In the genomic region with DNA sequence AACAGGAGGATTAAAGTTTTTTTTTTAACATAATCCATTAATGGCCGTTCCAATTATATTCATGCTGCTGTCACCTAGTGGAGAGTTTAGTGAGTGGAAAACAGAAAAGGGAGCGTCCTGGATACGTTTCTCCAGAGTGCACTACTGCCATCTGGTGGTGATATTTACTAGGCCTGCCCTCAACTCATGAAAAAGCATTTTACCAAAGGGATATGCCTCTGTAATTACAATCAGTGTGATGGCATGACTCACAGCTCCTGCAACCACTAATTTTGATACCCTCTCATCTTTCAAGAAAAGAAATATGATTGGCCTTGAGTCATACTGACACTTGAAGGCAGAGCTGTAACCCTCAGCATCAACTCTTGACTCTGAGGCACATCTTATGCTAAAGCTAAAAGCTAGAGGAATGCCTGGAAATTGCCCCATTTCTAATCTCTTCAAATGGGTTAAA, we compare ENCODE assay signal across 8 cellular contexts. TPM values are rescaled to one million over a fixed set of nuclear protein-coding genes. Genes with fewer than 3 reads are reported as not detected.
DNase-seq lines count a peak whose midpoint lies in the region; TF ChIP-seq lines count a peak whose summit lies in the region.

No MANE protein-coding gene starts in this region.

- H3K9me3 ChIP-seq in GM23248 (ENCODE audit: low read depth), result no peaks in the 10 kb centered on the region
- H3K9me3 ChIP-seq in OCI-LY7 (ENCODE audit: low read length), result no peaks in the 10 kb centered on the region
- H3K9me3 ChIP-seq in neural progenitor cell (ENCODE audit: low read depth), result no peaks in the 10 kb centered on the region
- no peaks in the 10 kb centered on the region for H3K9me3 ChIP-seq in tibial nerve

- intact Hi-C loops in OCI-LY7 (cut with micrococcal nuclease; ENCODE audit: unreplicated experiment), result loop anchor here (5.0 to 10.0 kb wide), 3 partner anchors 106 to 1556 kb away; no protein-coding TSS in a partner anchor

- H3K4me3 ChIP-seq in GM23248 (no peak overlapping the region), OCI-LY7 (ENCODE audit: low read depth, low read length, poor library complexity, severe bottlenecking) (no peak overlapping the region), fibroblast of mammary gland (ENCODE audit: control insufficient read depth, low read depth, low read length) (no peak overlapping the region), neural progenitor cell (no peak overlapping the region), tibial nerve (no peak overlapping the region)

- H3K36me3 Mint-ChIP-seq in activated T-cell treated with anti-CD3 and anti-CD28 coated beads, Interleukin-2, amount 50 U/mL, for 24 hours (ENCODE audit: low read depth), result no peaks in the 10 kb centered on the region
- no peaks in the 10 kb centered on the region for H3K36me3 Mint-ChIP-seq in neural progenitor cell

- POLR2A ChIA-PET in OCI-LY7 (lab: Charles Lee), result interaction anchor here (0.5 to 1.0 kb wide), 3 partner anchors 10 to 143 kb away, joined by 3 to 4 read pairs (median 3); no protein-coding TSS in a partner anchor

- H3K4me1 ChIP-seq in GM23248 (ENCODE audit: insufficient read depth) (no peaks in the 10 kb centered on the region), OCI-LY7 (ENCODE audit: insufficient read depth, low read length, poor library complexity, severe bottlenecking) (no peaks in the 10 kb centered on the region), neural progenitor cell (no peaks in the 10 kb centered on the region), tibial nerve (peaks cover 0 to 11% (median 0%) of the 10 kb centered on the region in 4 donors)

- H2AFZ ChIP-seq in GM23248, result no peak overlapping the region
- no peak overlapping the region for H2AFZ ChIP-seq in OCI-LY7 (ENCODE audit: low read length)
- H2AFZ ChIP-seq in neural progenitor cell (replicated peaks), result no peak overlapping the region

- CTCF ChIA-PET in OCI-LY7 (lab: Charles Lee; ENCODE audit: unreplicated experiment), result no interaction called here

- no peak overlapping the region for H3K27ac Mint-ChIP-seq in activated T-cell treated with anti-CD3 and anti-CD28 coated beads, Interleukin-2, amount 50 U/mL, for 24 hours
- no peak overlapping the region for H3K27ac Mint-ChIP-seq in neural progenitor cell

- H3K79me2 ChIP-seq in GM23248 (ENCODE audit: insufficient read depth) (no peaks in the 10 kb centered on the region), OCI-LY7 (ENCODE audit: insufficient read depth, low read depth, low read length) (no peaks in the 10 kb centered on the region), neural progenitor cell (ENCODE audit: low read depth) (no peaks in the 10 kb centered on the region)

- in situ Hi-C loops in GM23248 (cut with MboI) (loop anchor here (10.0 to 25.0 kb wide), 2 partner anchors 853 to 1556 kb away; no protein-coding TSS in a partner anchor), KBM-7 (cut with MboI; ENCODE audit: low pct_unique_long_range_greater_than_20kb, low sequenced_read_pairs) (no loop called here)

- no peaks in the 10 kb centered on the region for H3F3A ChIP-seq in GM23248 (ENCODE audit: insufficient read depth)
- peaks cover 7% of the 10 kb centered on the region for H3F3A ChIP-seq in neural progenitor cell (ENCODE audit: low read depth)

- TF ChIP-seq CTCF in OCI-LY7 (conservative IDR thresholded peaks at IDR 0.05; ENCODE audit: low read length) (peak; percentile 99), fibroblast of mammary gland (conservative IDR thresholded peaks at IDR 0.05; ENCODE audit: control insufficient read depth, insufficient read depth, low read depth, low read length) (peak; percentile 100), neural progenitor cell (IDR thresholded peaks at IDR 0.05) (peak; percentile 100), tibial nerve (IDR thresholded peaks at IDR 0.05) (peak; percentile 94 to 95 (median 95))

- TF ChIP-seq POLR2A in tibial nerve (IDR thresholded peaks at IDR 0.05), result no peak

- TF ChIP-seq EP300 in tibial nerve (IDR thresholded peaks at IDR 0.05), result no peak

- H3K27ac ChIP-seq in GM23248 (no peak overlapping the region), OCI-LY7 (ENCODE audit: low read depth, low read length, poor library complexity, severe bottlenecking) (no peak overlapping the region), neural progenitor cell (no peak overlapping the region), tibial nerve (no peak overlapping the region)

- H3K4me3 Mint-ChIP-seq in activated T-cell treated with anti-CD3 and anti-CD28 coated beads, Interleukin-2, amount 50 U/mL, for 24 hours, result no peak overlapping the region
- H3K4me3 Mint-ChIP-seq in neural progenitor cell, result no peak overlapping the region

- H3K4me2 ChIP-seq in GM23248 (ENCODE audit: unreplicated experiment), result no peak overlapping the region
- no peak overlapping the region for H3K4me2 ChIP-seq in OCI-LY7 (ENCODE audit: low read length)
- no peak overlapping the region for H3K4me2 ChIP-seq in neural progenitor cell

- H3K9me3 Mint-ChIP-seq in activated T-cell treated with anti-CD3 and anti-CD28 coated beads, Interleukin-2, amount 50 U/mL, for 24 hours, result no peaks in the 10 kb centered on the region
- no peaks in the 10 kb centered on the region for H3K9me3 Mint-ChIP-seq in neural progenitor cell

- no peak overlapping the region for H3K9ac ChIP-seq in GM23248
- H3K9ac ChIP-seq in neural progenitor cell, result no peak overlapping the region

- BruUV-seq in OCI-LY7 (replicated peaks; lab: Mats Ljungman, UMichigan), result no TSS peak

- WGBS in GM23248 (ENCODE audit: low coverage in 1 of 2, low lambda C conversion rate in 2 of 2, missing lambda C conversion rate in 2 of 2), 2 experiments, result 1 to 5% methylated on average over 3 of the region's 3 CpGs
- 0 to 4% methylated on average over 3 of the region's 3 CpGs for WGBS in tibial nerve, 2 donors

- H3K4me1 Mint-ChIP-seq in activated T-cell treated with anti-CD3 and anti-CD28 coated beads, Interleukin-2, amount 50 U/mL, for 24 hours (ENCODE audit: low read depth), result peaks cover 2% of the 10 kb centered on the region
- peaks cover 33% of the 10 kb centered on the region for H3K4me1 Mint-ChIP-seq in neural progenitor cell

- H3K27me3 ChIP-seq in GM23248 (replicated peaks; ENCODE audit: insufficient read depth) (no peaks in the 10 kb centered on the region), neural progenitor cell (no peaks in the 10 kb centered on the region), tibial nerve (no peaks in the 10 kb centered on the region)

- H3K36me3 ChIP-seq in GM23248 (ENCODE audit: low read depth) (no peaks in the 10 kb centered on the region), OCI-LY7 (ENCODE audit: insufficient read depth, low read length) (no peaks in the 10 kb centered on the region), neural progenitor cell (no peaks in the 10 kb centered on the region), tibial nerve (no peaks in the 10 kb centered on the region)

- H4K20me1 ChIP-seq in GM23248 (ENCODE audit: insufficient read depth) (no peaks in the 10 kb centered on the region), OCI-LY7 (ENCODE audit: insufficient read depth, low read length) (no peaks in the 10 kb centered on the region), neural progenitor cell (ENCODE audit: low read depth) (no peaks in the 10 kb centered on the region)

- peak; percentile 37 for DNase-seq in GM04503 (ENCODE audit: low read depth)
- peak; percentile 91 for DNase-seq in GM23248
- peak; percentile 92 for DNase-seq in KBM-7
- DNase-seq in OCI-LY7 (ENCODE audit: low spot score), result peak; percentile 83
- DNase-seq in activated T-cell treated with anti-CD3 and anti-CD28 coated beads, Interleukin-2, amount 50 U/mL, for 24 hours, result peak; percentile 37
- peak; percentile 92 for DNase-seq in fibroblast of mammary gland (ENCODE audit: low read depth)
- peak; percentile 91 for DNase-seq in neural progenitor cell (ENCODE audit: low spot score)
- DNase-seq in tibial nerve (ENCODE audit: low spot score in 2 of 2), result peak; percentile 33 to 90

- H3K9me2 ChIP-seq in GM23248 (ENCODE audit: insufficient read depth), result no peaks in the 10 kb centered on the region
- no peaks in the 10 kb centered on the region for H3K9me2 ChIP-seq in OCI-LY7 (ENCODE audit: insufficient read depth, low read length)

- peaks cover 4% of the 10 kb centered on the region for H3K27me3 Mint-ChIP-seq in activated T-cell treated with anti-CD3 and anti-CD28 coated beads, Interleukin-2, amount 50 U/mL, for 24 hours
- H3K27me3 Mint-ChIP-seq in neural progenitor cell (ENCODE audit: insufficient read depth, low read depth), result no peaks in the 10 kb centered on the region

RNA-seq across cellular contexts. Expression of gene MINAR2, which starts 20.1 kb away (rescaled TPM):
- not detected in 2 replicates for total RNA-seq in GM23248 (2014; rRNA removed; shearing (Covaris generic))
- polyA plus RNA-seq in GM23248 (2016; fragmentation: Nextera tagmentation; extraction: Ambion mirVana), result not detected in 2 replicates
- total RNA-seq in OCI-LY7 (2014; rRNA removed; shearing (Covaris generic)), result not detected in 2 replicates
- not detected in 2 replicates for total RNA-seq in OCI-LY7 (2022)
- not detected in 2 replicates for total RNA-seq in neural progenitor cell (ENCODE audit: low replicate concordance)
- total RNA-seq in tibial nerve, result not detected

Comparison
In these comparisons a context has a peak if more than half of its experiments do, and no peak if none do; other contexts are left out.
1. DNase-seq: peak in every context shown above with its lines; median percentile 92 in KBM-7; 92 in fibroblast of mammary gland; 91 in GM23248; 91 in neural progenitor cell; 83 in OCI-LY7; 62 in tibial nerve; 37 in GM04503; 37 in activated T-cell treated with anti-CD3 and anti-CD28 coated beads, Interleukin-2, amount 50 U/mL, for 24 hours.